In genomic region chr12:4037747-4038312, GRCh38 we compare ENCODE assay signal across 8 cellular contexts.
DNase-seq lines count a peak whose midpoint lies in the region; ATAC-seq, FAIRE-seq and TF ChIP-seq lines count a peak whose summit lies in the region.

No MANE protein-coding gene starts in this region.

- no peak overlapping the region for H3K9ac ChIP-seq in PC-3 (ENCODE audit: low read length)

- H3K4me1 ChIP-seq in PC-3 (ENCODE audit: insufficient read depth, low read length) (peaks cover 8% of the 10 kb centered on the region; the same call in 1 of the 2 replicates), ovary (ENCODE audit: insufficient read depth) (no peaks in the 10 kb centered on the region)

- BruUV-seq in PC-3 (replicated peaks; lab: Mats Ljungman, UMichigan) = no TSS peak

- H3F3A ChIP-seq in PC-3 (ENCODE audit: low read length, unreplicated experiment) = no peaks in the 10 kb centered on the region

- no peaks in the 10 kb centered on the region for H3K9me3 ChIP-seq in PC-3 (ENCODE audit: low read length)
- no peaks in the 10 kb centered on the region for H3K9me3 ChIP-seq in ovary

- H2AFZ ChIP-seq in PC-3 (ENCODE audit: low read length) = no peak overlapping the region

- TF ChIP-seq CTCF in 22Rv1 (IDR thresholded peaks at IDR 0.05) (peak; percentile 76), PC-3 (conservative IDR thresholded peaks at IDR 0.05; ENCODE audit: low read depth, low read length) (peak; percentile 68), ovary (IDR thresholded peaks at IDR 0.05) (peak in 2 of 3 donors; percentile 49 to 77)

- POLR2A ChIA-PET in PC-3 (lab: Charles Lee; ENCODE audit: unreplicated experiment) = no interaction called here

- CTCF ChIA-PET in PC-3 (lab: Charles Lee) = interaction anchor here (0.7 to 1.6 kb wide), 3 partner anchors 40 to 239 kb away, joined by 3 to 8 read pairs (median 3); no protein-coding TSS in a partner anchor

- H3K9me2 ChIP-seq in PC-3 (replicated peaks; ENCODE audit: low read length) = no peaks in the 10 kb centered on the region

- peak; percentile 58 for DNase-seq in PC-3
- peak; percentile 17 for DNase-seq in fibroblast of gingiva (ENCODE audit: low read depth)
- DNase-seq in ovary = peak in 4 of 5 donors; percentile 22 to 55 (median 43)
- no peak for DNase-seq in occipital lobe (lab: John Stamatoyannopoulos, UW)
- no peak for DNase-seq in T-helper 1 cell

- H3K27ac ChIP-seq in 22Rv1 (no peak overlapping the region), PC-3 (ENCODE audit: low read length) (no peak overlapping the region), ovary (no peak overlapping the region)

- H3K27me3 ChIP-seq in PC-3 (ENCODE audit: low read length) = peaks cover 10% of the 10 kb centered on the region
- no peaks in the 10 kb centered on the region for H3K27me3 ChIP-seq in ovary

- intact Hi-C loops in PC-3 (cut with micrococcal nuclease) = loop anchor here (1.0 to 2.0 kb wide), 2 partner anchors 43 to 153 kb away; no protein-coding TSS in a partner anchor
- intact Hi-C loops in ovary (cut with DNase I) = loop anchor here in 2 of 4 donors (5.0 to 10.0 kb wide), 3 partner anchors 151 to 733 kb away; partner anchors contain the start of gene CCND2 (in 1 of the 2)

- H3K79me2 ChIP-seq in PC-3 (ENCODE audit: low read length) = no peaks in the 10 kb centered on the region

- H3K4me2 ChIP-seq in PC-3 (ENCODE audit: low read length) = no peak overlapping the region

- ATAC-seq in PC-3 (no peak; the same call in 1 of the 2 replicates), GM18498 (IDR thresholded peaks at IDR 0.05; ENCODE audit: unreplicated experiment) (no peak)

- WGBS in ovary, 3 donors = 13 to 20% (median 15%) methylated on average over 4 of the region's 4 CpGs

- H3K36me3 ChIP-seq in PC-3 (ENCODE audit: low read depth, low read length) (no peaks in the 10 kb centered on the region), ovary (no peaks in the 10 kb centered on the region)

- peak; percentile 93 for FAIRE-seq in G401.6 (lab: Jason Lieb, UNC)

- H3K4me3 ChIP-seq in PC-3 (ENCODE audit: low read length) (no peak overlapping the region), ovary (no peak overlapping the region)

- no peak for TF ChIP-seq POLR2A in ovary (IDR thresholded peaks at IDR 0.05)

- TF ChIP-seq EP300 in ovary (IDR thresholded peaks at IDR 0.05) = no peak

- H4K20me1 ChIP-seq in PC-3 (ENCODE audit: low read length) = no peaks in the 10 kb centered on the region

Comparison
In these comparisons a context has a peak if more than half of its experiments do, and no peak if none do; other contexts are left out.
1. DNase-seq: peak in PC-3 (single experiment), fibroblast of gingiva (single experiment) and ovary (4 of 5); none in occipital lobe (single experiment) and T-helper 1 cell (0 of 5).
2. Peak in every context shown above with its lines, with median percentiles within 50 percentile points of each other: CTCF ChIP-seq.